ENCODE assay signal across 13 cellular contexts in the genomic region with DNA sequence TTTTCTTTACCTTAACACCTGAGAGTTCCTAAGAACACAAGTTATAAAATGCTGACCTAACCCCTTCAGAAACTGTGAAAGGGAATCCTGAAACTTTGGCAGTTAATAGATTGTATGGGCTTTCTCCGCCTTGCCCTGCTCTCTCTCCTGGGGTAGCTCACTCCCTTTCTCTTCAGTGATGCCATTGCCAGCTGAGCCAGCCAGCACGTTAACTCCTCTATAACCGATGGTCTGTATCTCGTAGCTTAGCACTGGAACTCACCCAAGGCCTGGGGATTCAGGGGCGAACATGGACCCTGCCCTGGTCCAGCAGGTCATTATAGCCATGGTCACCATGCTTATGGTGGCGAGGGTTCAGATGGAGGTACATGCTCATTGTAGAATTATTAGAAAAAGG. TPM values are rescaled to one million over a fixed set of nuclear protein-coding genes. Genes with fewer than 3 reads are reported as not detected.
A peak's percentile ranks its signal among the peaks of the same experiment; 100 is the strongest.
DNase-seq lines count a peak whose midpoint lies in the region; ATAC-seq and TF ChIP-seq lines count a peak whose summit lies in the region.
"Had no signal": no experiment of that assay in that cellular context is flagged by ENCODE, and none has a peak within 500 bp of the region (broad histone marks: within the 10 kb centered on the region; RNA-seq: fewer than 3 reads in every experiment).

No MANE protein-coding gene starts in this region.

- no peak for TF ChIP-seq EP300 in tibial nerve (IDR thresholded peaks at IDR 0.05)

- no peaks in the 10 kb centered on the region for H3K9me3 Mint-ChIP-seq in activated naive CD8-positive, alpha-beta T cell treated with anti-CD3 and anti-CD28 coated beads, Interleukin-2, amount 10 ng/mL, durations not matched to agents 7 days and 5 days
- H3K9me3 Mint-ChIP-seq in activated naive CD8-positive, alpha-beta T cell treated with anti-CD3 and anti-CD28 coated beads for 36 hours = no peaks in the 10 kb centered on the region
- H3K9me3 Mint-ChIP-seq in brain = no peaks in the 10 kb centered on the region
- H3K9me3 Mint-ChIP-seq in activated CD4-positive, alpha-beta memory T cell treated with anti-CD3 and anti-CD28 coated beads, Interleukin-2, amount 10 ng/mL, durations not matched to agents 7 days and 5 days = no peaks in the 10 kb centered on the region

- peaks cover 15% of the 10 kb centered on the region for H3K36me3 Mint-ChIP-seq in activated naive CD8-positive, alpha-beta T cell treated with anti-CD3 and anti-CD28 coated beads, Interleukin-2, amount 10 ng/mL, durations not matched to agents 7 days and 5 days
- H3K36me3 Mint-ChIP-seq in activated naive CD8-positive, alpha-beta T cell treated with anti-CD3 and anti-CD28 coated beads for 36 hours = peaks cover 22% of the 10 kb centered on the region
- peaks cover 30% of the 10 kb centered on the region for H3K36me3 Mint-ChIP-seq in brain
- H3K36me3 Mint-ChIP-seq in activated CD4-positive, alpha-beta memory T cell treated with anti-CD3 and anti-CD28 coated beads, Interleukin-2, amount 10 ng/mL, durations not matched to agents 7 days and 5 days (ENCODE audit: low read depth) = peaks cover 44% of the 10 kb centered on the region

- peak overlapping the region in 1 of 2 donors; percentile 22 for H3K4me3 ChIP-seq in muscle layer of duodenum (ENCODE audit: low read depth in 1 of 2, low read length in 2 of 2)
- no peak overlapping the region for H3K4me3 ChIP-seq in tibial nerve
- H3K4me3 ChIP-seq: testis had no signal

- H3K27me3 ChIP-seq in muscle layer of duodenum (ENCODE audit: low read depth, low read length) (no peaks in the 10 kb centered on the region), tibial nerve (no peaks in the 10 kb centered on the region)
- H3K27me3 ChIP-seq: testis had no signal

- TF ChIP-seq CTCF in brain (conservative IDR thresholded peaks at IDR 0.05) = no peak
- no peak for TF ChIP-seq CTCF in tibial nerve (IDR thresholded peaks at IDR 0.05)

- 90% methylated on average over 6 of the region's 6 CpGs for WGBS in tibial nerve, 2 donors

- H3K4me3 Mint-ChIP-seq in activated naive CD8-positive, alpha-beta T cell treated with anti-CD3 and anti-CD28 coated beads, Interleukin-2, amount 10 ng/mL, durations not matched to agents 7 days and 5 days = no peak overlapping the region
- H3K4me3 Mint-ChIP-seq in activated naive CD8-positive, alpha-beta T cell treated with anti-CD3 and anti-CD28 coated beads for 36 hours = no peak overlapping the region
- no peak overlapping the region for H3K4me3 Mint-ChIP-seq in brain
- H3K4me3 Mint-ChIP-seq in activated CD4-positive, alpha-beta memory T cell treated with anti-CD3 and anti-CD28 coated beads, Interleukin-2, amount 10 ng/mL, durations not matched to agents 7 days and 5 days = no peak overlapping the region

- H3K4me1 ChIP-seq in muscle layer of duodenum (ENCODE audit: control insufficient read depth in 1 of 2, insufficient read depth in 2 of 2, low read length in 2 of 2) (peaks cover 3 to 26% of the 10 kb centered on the region in 2 donors), tibial nerve (peaks cover 0 to 69% (median 12%) of the 10 kb centered on the region in 4 donors)

- peaks cover 17% of the 10 kb centered on the region in 2 donors for H3K36me3 ChIP-seq in muscle layer of duodenum (ENCODE audit: control insufficient read depth in 1 of 2, insufficient read depth in 2 of 2, low read length in 2 of 2)
- peaks cover 0 to 32% (median 0%) of the 10 kb centered on the region in 3 donors for H3K36me3 ChIP-seq in tibial nerve

- peak overlapping the region; percentile 74 for H3K27ac ChIP-seq in muscle layer of duodenum (ENCODE audit: low read length)
- peak overlapping the region in 3 of 4 donors; percentile 65 to 84 (median 81) for H3K27ac ChIP-seq in tibial nerve
- H3K27ac ChIP-seq: KMS-11 had no signal

- peak overlapping the region; percentile 18 for H3K27ac Mint-ChIP-seq in activated naive CD8-positive, alpha-beta T cell treated with anti-CD3 and anti-CD28 coated beads, Interleukin-2, amount 10 ng/mL, durations not matched to agents 7 days and 5 days
- H3K27ac Mint-ChIP-seq in activated naive CD8-positive, alpha-beta T cell treated with anti-CD3 and anti-CD28 coated beads for 36 hours = no peak overlapping the region
- H3K27ac Mint-ChIP-seq in brain = peak overlapping the region in 3 of 5 experiments; percentile 44 to 59 (median 44)
- no peak overlapping the region for H3K27ac Mint-ChIP-seq in activated CD4-positive, alpha-beta memory T cell treated with anti-CD3 and anti-CD28 coated beads, Interleukin-2, amount 10 ng/mL, durations not matched to agents 7 days and 5 days

- H3K4me1 Mint-ChIP-seq in activated naive CD8-positive, alpha-beta T cell treated with anti-CD3 and anti-CD28 coated beads, Interleukin-2, amount 10 ng/mL, durations not matched to agents 7 days and 5 days = peaks cover 12% of the 10 kb centered on the region
- H3K4me1 Mint-ChIP-seq in activated naive CD8-positive, alpha-beta T cell treated with anti-CD3 and anti-CD28 coated beads for 36 hours = peaks cover 18% of the 10 kb centered on the region
- H3K4me1 Mint-ChIP-seq in brain = peaks cover 15% of the 10 kb centered on the region
- peaks cover 22% of the 10 kb centered on the region for H3K4me1 Mint-ChIP-seq in activated CD4-positive, alpha-beta memory T cell treated with anti-CD3 and anti-CD28 coated beads, Interleukin-2, amount 10 ng/mL, durations not matched to agents 7 days and 5 days

- no peak for ATAC-seq in activated naive CD8-positive, alpha-beta T cell treated with anti-CD3 and anti-CD28 coated beads, Interleukin-2, amount 10 ng/mL, durations not matched to agents 7 days and 5 days (ENCODE audit: low read depth)
- no peak for ATAC-seq in HG03571 (IDR thresholded peaks at IDR 0.05; ENCODE audit: unreplicated experiment)

- POLR2A ChIA-PET in activated naive CD8-positive, alpha-beta T cell treated with anti-CD3 and anti-CD28 coated beads, Interleukin-2, amount 10 ng/mL, durations not matched to agents 7 days and 5 days (lab: Charles Lee) = no interaction called here
- POLR2A ChIA-PET in activated CD4-positive, alpha-beta memory T cell treated with anti-CD3 and anti-CD28 coated beads, Interleukin-2, amount 10 ng/mL, durations not matched to agents 7 days and 5 days (lab: Charles Lee) = interaction anchor here (1.3 kb wide), 1 partner anchor 20 kb away, joined by 3 read pairs; no protein-coding TSS in a partner anchor

- H3K27me3 Mint-ChIP-seq in activated naive CD8-positive, alpha-beta T cell treated with anti-CD3 and anti-CD28 coated beads, Interleukin-2, amount 10 ng/mL, durations not matched to agents 7 days and 5 days = no peaks in the 10 kb centered on the region
- H3K27me3 Mint-ChIP-seq in activated naive CD8-positive, alpha-beta T cell treated with anti-CD3 and anti-CD28 coated beads for 36 hours = no peaks in the 10 kb centered on the region
- H3K27me3 Mint-ChIP-seq in brain = no peaks in the 10 kb centered on the region
- H3K27me3 Mint-ChIP-seq in activated CD4-positive, alpha-beta memory T cell treated with anti-CD3 and anti-CD28 coated beads, Interleukin-2, amount 10 ng/mL, durations not matched to agents 7 days and 5 days = no peaks in the 10 kb centered on the region

- no peak for TF ChIP-seq POLR2A in tibial nerve (IDR thresholded peaks at IDR 0.05)

- H3K9me3 ChIP-seq in muscle layer of duodenum (ENCODE audit: control insufficient read depth in 1 of 2, low read length in 2 of 2) (no peaks in the 10 kb centered on the region), tibial nerve (no peaks in the 10 kb centered on the region)
- H3K9me3 ChIP-seq: testis had no signal

- CTCF ChIA-PET in activated CD4-positive, alpha-beta memory T cell treated with anti-CD3 and anti-CD28 coated beads, Interleukin-2, amount 10 ng/mL, durations not matched to agents 7 days and 5 days (lab: Charles Lee) = no interaction called here

- no peak for DNase-seq in activated naive CD8-positive, alpha-beta T cell treated with anti-CD3 and anti-CD28 coated beads, Interleukin-2, amount 10 ng/mL, durations not matched to agents 7 days and 5 days
- DNase-seq in activated naive CD8-positive, alpha-beta T cell treated with anti-CD3 and anti-CD28 coated beads for 36 hours = no peak
- DNase-seq in tibial nerve (ENCODE audit: low spot score in 2 of 2) (no peak), cortex of kidney (lab: John Stamatoyannopoulos, UW) (no peak)
- DNase-seq in activated CD4-positive, alpha-beta memory T cell treated with anti-CD3 and anti-CD28 coated beads, Interleukin-2, amount 10 ng/mL, durations not matched to agents 7 days and 5 days = no peak
- DNase-seq: activated naive CD4-positive, alpha-beta T cell treated with Interleukin-2 at 50 U/mL for 16 hours; NCI-H1436; NCI-H446; testis had no signal

RNA-seq across cellular contexts. Expression of a gene that starts 40.7 kb away (rescaled TPM):
- total RNA-seq in activated naive CD8-positive, alpha-beta T cell treated with anti-CD3 and anti-CD28 coated beads, Interleukin-2, amount 10 ng/mL, durations not matched to agents 7 days and 5 days = 10 to 100 TPM; 77.9 to 82.7 TPM
- 10 to 100 TPM; 42.4 to 44.4 TPM for total RNA-seq in activated naive CD8-positive, alpha-beta T cell treated with anti-CD3 and anti-CD28 coated beads for 36 hours
- polyA plus RNA-seq in brain (ENCODE audit: insufficient read depth, low read depth, low replicate concordance) = 18.2 TPM
- 10 to 100 TPM; 27.7 to 53.8 (median 38.4) TPM for total RNA-seq in tibial nerve
- total RNA-seq in activated CD4-positive, alpha-beta memory T cell treated with anti-CD3 and anti-CD28 coated beads, Interleukin-2, amount 10 ng/mL, durations not matched to agents 7 days and 5 days = 10 to 100 TPM; 76.0 to 76.5 TPM

RNA-seq across cellular contexts. Expression of a gene that starts 54.4 kb away (rescaled TPM):
- 10 to 100 TPM in 1 of 2 experiments, 1 to 10 TPM in 1; 4.5 to 12.2 TPM for total RNA-seq in activated naive CD8-positive, alpha-beta T cell treated with anti-CD3 and anti-CD28 coated beads, Interleukin-2, amount 10 ng/mL, durations not matched to agents 7 days and 5 days
- total RNA-seq in activated naive CD8-positive, alpha-beta T cell treated with anti-CD3 and anti-CD28 coated beads for 36 hours = 10 to 100 TPM; 12.7 to 14.5 TPM
- polyA plus RNA-seq in brain (ENCODE audit: insufficient read depth, low read depth, low replicate concordance) = 1.8 TPM
- total RNA-seq in tibial nerve = 10 to 100 TPM in 3 of 4 donors, 1 to 10 TPM in 1; 4.7 to 22.0 (median 14.2) TPM
- 10 to 100 TPM; 18.6 to 22.5 TPM for total RNA-seq in activated CD4-positive, alpha-beta memory T cell treated with anti-CD3 and anti-CD28 coated beads, Interleukin-2, amount 10 ng/mL, durations not matched to agents 7 days and 5 days

Comparison
In these comparisons a context has a peak if more than half of its experiments do, and no peak if none do; other contexts are left out.
1. H3K27ac Mint-ChIP-seq: peak in activated naive CD8-positive, alpha-beta T cell treated with anti-CD3 and anti-CD28 coated beads, Interleukin-2, amount 10 ng/mL, durations not matched to agents 7 days and 5 days (single experiment) and brain (3 of 5); none in activated naive CD8-positive, alpha-beta T cell treated with anti-CD3 and anti-CD28 coated beads for 36 hours (single experiment) and activated CD4-positive, alpha-beta memory T cell treated with anti-CD3 and anti-CD28 coated beads, Interleukin-2, amount 10 ng/mL, durations not matched to agents 7 days and 5 days (single experiment).